ENCODE assay signal across 10 cellular contexts in genomic region chr2:181461056-181461630, GRCh38. TPM values are rescaled to one million over a fixed set of nuclear protein-coding genes. Genes with fewer than 3 reads are reported as not detected.
A peak's percentile ranks its signal among the peaks of the same experiment; 100 is the strongest.
DNase-seq lines count a peak whose midpoint lies in the region; ATAC-seq and TF ChIP-seq lines count a peak whose summit lies in the region.
"Had no signal": no experiment of that assay in that cellular context is flagged by ENCODE, and none has a peak within 500 bp of the region (broad histone marks: within the 10 kb centered on the region; RNA-seq: fewer than 3 reads in every experiment).

No MANE protein-coding gene starts in this region.

- no peak for TF ChIP-seq POLR2A in thyroid gland (IDR thresholded peaks at IDR 0.05)

- H3K4me1 ChIP-seq in thyroid gland = peaks cover 0 to 12% of the 10 kb centered on the region in 2 donors

- H3K27ac Mint-ChIP-seq in activated CD8-positive, alpha-beta memory T cell treated with anti-CD3 and anti-CD28 coated beads, Interleukin-2, amount 10 ng/mL, durations not matched to agents 7 days and 5 days = peak overlapping the region; percentile 97
- peak overlapping the region; percentile 89 for H3K27ac Mint-ChIP-seq in activated CD8-positive, alpha-beta T cell treated with anti-CD3 and anti-CD28 coated beads, Interleukin-2, amount 10 ng/mL, durations not matched to agents 7 days and 5 days
- H3K27ac Mint-ChIP-seq in stimulated activated effector memory CD8-positive, alpha-beta T cell treated with anti-CD3 and anti-CD28 coated beads, Interleukin-12 subunit alpha, Interleukin-12 subunit beta, amount 100 ng/mL, for 72 hours = peak overlapping the region; percentile 95

- POLR2A ChIA-PET in activated CD8-positive, alpha-beta T cell treated with anti-CD3 and anti-CD28 coated beads, Interleukin-2, amount 10 ng/mL, durations not matched to agents 7 days and 5 days (lab: Charles Lee) = interaction anchor here (0.6 to 6.8 kb wide), 6 partner anchors 68 to 335 kb away, joined by 3 to 249 read pairs (median 4); no protein-coding TSS in a partner anchor

- H3K4me1 Mint-ChIP-seq in activated CD8-positive, alpha-beta memory T cell treated with anti-CD3 and anti-CD28 coated beads, Interleukin-2, amount 10 ng/mL, durations not matched to agents 7 days and 5 days = peaks cover 46% of the 10 kb centered on the region
- peaks cover 50% of the 10 kb centered on the region for H3K4me1 Mint-ChIP-seq in activated CD8-positive, alpha-beta T cell treated with anti-CD3 and anti-CD28 coated beads, Interleukin-2, amount 10 ng/mL, durations not matched to agents 7 days and 5 days (ENCODE audit: low read depth)
- peaks cover 69% of the 10 kb centered on the region for H3K4me1 Mint-ChIP-seq in stimulated activated effector memory CD8-positive, alpha-beta T cell treated with anti-CD3 and anti-CD28 coated beads, Interleukin-12 subunit alpha, Interleukin-12 subunit beta, amount 100 ng/mL, for 72 hours

- H3K4me3 ChIP-seq in thyroid gland (replicated peaks in 1 of 3) = no peak overlapping the region
- H3K4me3 ChIP-seq: lung, smooth muscle cell had no signal

- peak; percentile 16 for ATAC-seq in activated CD8-positive, alpha-beta memory T cell treated with anti-CD3 and anti-CD28 coated beads, Interleukin-2, amount 10 ng/mL, durations not matched to agents 7 days and 5 days
- peak; percentile 21 for ATAC-seq in HG03378 (IDR thresholded peaks at IDR 0.05; ENCODE audit: unreplicated experiment)
- ATAC-seq in activated CD8-positive, alpha-beta T cell treated with anti-CD3 and anti-CD28 coated beads, Interleukin-2, amount 10 ng/mL, durations not matched to agents 7 days and 5 days = peak; percentile 5
- no peak for ATAC-seq in stimulated activated effector memory CD8-positive, alpha-beta T cell treated with anti-CD3 and anti-CD28 coated beads, Interleukin-12 subunit alpha, Interleukin-12 subunit beta, amount 100 ng/mL, for 72 hours

- intact Hi-C loops in thyroid gland (cut with DNase I) = no loop called here

- H3K9me3 ChIP-seq in thyroid gland = no peaks in the 10 kb centered on the region

- peak overlapping the region; percentile 99 for H3K4me3 Mint-ChIP-seq in activated CD8-positive, alpha-beta memory T cell treated with anti-CD3 and anti-CD28 coated beads, Interleukin-2, amount 10 ng/mL, durations not matched to agents 7 days and 5 days
- H3K4me3 Mint-ChIP-seq in activated CD8-positive, alpha-beta T cell treated with anti-CD3 and anti-CD28 coated beads, Interleukin-2, amount 10 ng/mL, durations not matched to agents 7 days and 5 days = peak overlapping the region; percentile 89
- peak overlapping the region; percentile 87 for H3K4me3 Mint-ChIP-seq in stimulated activated effector memory CD8-positive, alpha-beta T cell treated with anti-CD3 and anti-CD28 coated beads, Interleukin-12 subunit alpha, Interleukin-12 subunit beta, amount 100 ng/mL, for 72 hours

- CTCF ChIA-PET in activated CD8-positive, alpha-beta memory T cell treated with anti-CD3 and anti-CD28 coated beads, Interleukin-2, amount 10 ng/mL, durations not matched to agents 7 days and 5 days (lab: Charles Lee) = interaction anchor here (0.6 to 4.9 kb wide), 5 partner anchors 10 to 357 kb away, joined by 3 to 24 read pairs (median 4); no protein-coding TSS in a partner anchor
- CTCF ChIA-PET in activated CD8-positive, alpha-beta T cell treated with anti-CD3 and anti-CD28 coated beads, Interleukin-2, amount 10 ng/mL, durations not matched to agents 7 days and 5 days (lab: Charles Lee) = interaction anchor here (0.6 to 6.9 kb wide), 7 partner anchors 33 to 356 kb away, joined by 3 to 69 read pairs (median 3); no protein-coding TSS in a partner anchor

- no peaks in the 10 kb centered on the region for H3K36me3 ChIP-seq in thyroid gland

- 84 to 86% methylated on average over 5 of the region's 5 CpGs for WGBS in thyroid gland, 2 donors

- H3K27me3 ChIP-seq in thyroid gland = peaks cover 3% of the 10 kb centered on the region

- H3K27ac ChIP-seq in thyroid gland = no peak overlapping the region

- H3K9me3 Mint-ChIP-seq in activated CD8-positive, alpha-beta memory T cell treated with anti-CD3 and anti-CD28 coated beads, Interleukin-2, amount 10 ng/mL, durations not matched to agents 7 days and 5 days (ENCODE audit: low read depth) = no peaks in the 10 kb centered on the region
- no peaks in the 10 kb centered on the region for H3K9me3 Mint-ChIP-seq in activated CD8-positive, alpha-beta T cell treated with anti-CD3 and anti-CD28 coated beads, Interleukin-2, amount 10 ng/mL, durations not matched to agents 7 days and 5 days (ENCODE audit: insufficient read depth)
- H3K9me3 Mint-ChIP-seq in stimulated activated effector memory CD8-positive, alpha-beta T cell treated with anti-CD3 and anti-CD28 coated beads, Interleukin-12 subunit alpha, Interleukin-12 subunit beta, amount 100 ng/mL, for 72 hours = no peaks in the 10 kb centered on the region

- peaks cover 75% of the 10 kb centered on the region for H3K36me3 Mint-ChIP-seq in activated CD8-positive, alpha-beta memory T cell treated with anti-CD3 and anti-CD28 coated beads, Interleukin-2, amount 10 ng/mL, durations not matched to agents 7 days and 5 days
- H3K36me3 Mint-ChIP-seq in activated CD8-positive, alpha-beta T cell treated with anti-CD3 and anti-CD28 coated beads, Interleukin-2, amount 10 ng/mL, durations not matched to agents 7 days and 5 days (ENCODE audit: low read depth) = peaks cover 73% of the 10 kb centered on the region
- peaks cover 92% of the 10 kb centered on the region for H3K36me3 Mint-ChIP-seq in stimulated activated effector memory CD8-positive, alpha-beta T cell treated with anti-CD3 and anti-CD28 coated beads, Interleukin-12 subunit alpha, Interleukin-12 subunit beta, amount 100 ng/mL, for 72 hours

- no peaks in the 10 kb centered on the region for H3K27me3 Mint-ChIP-seq in activated CD8-positive, alpha-beta memory T cell treated with anti-CD3 and anti-CD28 coated beads, Interleukin-2, amount 10 ng/mL, durations not matched to agents 7 days and 5 days
- no peaks in the 10 kb centered on the region for H3K27me3 Mint-ChIP-seq in activated CD8-positive, alpha-beta T cell treated with anti-CD3 and anti-CD28 coated beads, Interleukin-2, amount 10 ng/mL, durations not matched to agents 7 days and 5 days (ENCODE audit: low read depth)

- no peak for TF ChIP-seq CTCF in thyroid gland (IDR thresholded peaks at IDR 0.05)

- peak; percentile 61 for DNase-seq in activated CD8-positive, alpha-beta memory T cell treated with anti-CD3 and anti-CD28 coated beads, Interleukin-2, amount 10 ng/mL, durations not matched to agents 7 days and 5 days
- no peak for DNase-seq in activated CD8-positive, alpha-beta memory T cell treated with anti-CD3 and anti-CD28 coated beads, Interleukin-2, amount 50 U/mL, for 4 hours
- peak; percentile 44 for DNase-seq in activated CD8-positive, alpha-beta T cell treated with anti-CD3 and anti-CD28 coated beads, Interleukin-2, amount 10 ng/mL, durations not matched to agents 7 days and 5 days
- no peak for DNase-seq in stimulated activated effector memory CD8-positive, alpha-beta T cell treated with anti-CD3 and anti-CD28 coated beads, Interleukin-12 subunit alpha, Interleukin-12 subunit beta, amount 100 ng/mL, for 72 hours (ENCODE audit: low spot score in 2 of 2)
- DNase-seq in HuH-7.5 (ENCODE audit: low spot score) = no peak
- DNase-seq in thyroid gland = no peak
- no peak for DNase-seq in NCI-H1417 (lab: John Stamatoyannopoulos, UW)

RNA-seq across cellular contexts. Expression of gene ITGA4, which starts 4.0 kb away (rescaled TPM):
- total RNA-seq in activated CD8-positive, alpha-beta memory T cell treated with anti-CD3 and anti-CD28 coated beads, Interleukin-2, amount 10 ng/mL, durations not matched to agents 7 days and 5 days = 100 to 1,000 TPM; 301 to 344 TPM
- 100 to 1,000 TPM; 144 to 152 TPM for total RNA-seq in activated CD8-positive, alpha-beta T cell treated with anti-CD3 and anti-CD28 coated beads, Interleukin-2, amount 10 ng/mL, durations not matched to agents 7 days and 5 days
- 1 to 10 TPM; 2.0 to 7.8 (median 6.0) TPM for total RNA-seq in thyroid gland

Comparison
In these comparisons a context has a peak if more than half of its experiments do, and no peak if none do; other contexts are left out.
1. DNase-seq: peak in activated CD8-positive, alpha-beta memory T cell treated with anti-CD3 and anti-CD28 coated beads, Interleukin-2, amount 10 ng/mL, durations not matched to agents 7 days and 5 days (single experiment) and activated CD8-positive, alpha-beta T cell treated with anti-CD3 and anti-CD28 coated beads, Interleukin-2, amount 10 ng/mL, durations not matched to agents 7 days and 5 days (single experiment); none in activated CD8-positive, alpha-beta memory T cell treated with anti-CD3 and anti-CD28 coated beads, Interleukin-2, amount 50 U/mL, for 4 hours (single experiment), stimulated activated effector memory CD8-positive, alpha-beta T cell treated with anti-CD3 and anti-CD28 coated beads, Interleukin-12 subunit alpha, Interleukin-12 subunit beta, amount 100 ng/mL, for 72 hours (0 of 2), HuH-7.5 (single experiment), thyroid gland (0 of 2) and NCI-H1417 (0 of 3).
2. RNA of gene ITGA4, which starts 4.0 kb away (total RNA-seq): 301 to 344 TPM in activated CD8-positive, alpha-beta memory T cell treated with anti-CD3 and anti-CD28 coated beads, Interleukin-2, amount 10 ng/mL, durations not matched to agents 7 days and 5 days and 144 to 152 TPM in activated CD8-positive, alpha-beta T cell treated with anti-CD3 and anti-CD28 coated beads, Interleukin-2, amount 10 ng/mL, durations not matched to agents 7 days and 5 days; 2.0 to 7.8 TPM in thyroid gland; every median in the first group is over 10 times any median in the second.
3. Peak in every context shown above with its lines, with median percentiles within 50 percentile points of each other: H3K27ac Mint-ChIP-seq and H3K4me3 Mint-ChIP-seq.